In the genomic region with DNA sequence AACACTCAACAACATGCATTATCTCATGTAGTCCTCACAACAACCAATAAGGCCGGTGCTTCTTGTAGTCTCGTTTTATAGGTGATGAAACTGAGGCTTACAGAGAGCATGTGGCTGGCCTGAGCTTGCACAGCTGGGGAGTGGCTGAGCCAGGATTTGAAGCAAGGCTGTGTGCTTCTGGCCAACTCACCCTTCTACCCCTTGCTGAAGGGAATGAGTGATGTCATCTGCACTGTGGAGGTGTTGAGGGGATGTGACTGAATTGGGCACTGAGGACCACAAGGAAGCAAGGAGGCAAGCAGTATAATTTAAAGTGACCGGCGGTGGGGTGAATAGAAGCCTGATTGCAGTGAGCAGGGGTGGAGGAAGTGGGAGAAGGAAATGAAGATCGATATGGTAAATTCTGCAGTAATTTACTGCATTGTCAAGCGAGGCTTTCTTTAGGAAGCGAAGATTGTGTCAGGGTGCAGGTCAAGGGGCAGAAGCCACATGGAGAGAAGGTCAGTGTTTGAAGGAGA, we compare ENCODE assay signal across 2 cellular contexts.
TF ChIP-seq lines count a peak whose summit lies in the region.

No MANE protein-coding gene starts in this region.

TF ChIP-seq in HEK293, 187 proteins besides CTCF, POLR2A, EP300 and RAD21 (continues in another document):
- TF ChIP-seq, protein P1, sequence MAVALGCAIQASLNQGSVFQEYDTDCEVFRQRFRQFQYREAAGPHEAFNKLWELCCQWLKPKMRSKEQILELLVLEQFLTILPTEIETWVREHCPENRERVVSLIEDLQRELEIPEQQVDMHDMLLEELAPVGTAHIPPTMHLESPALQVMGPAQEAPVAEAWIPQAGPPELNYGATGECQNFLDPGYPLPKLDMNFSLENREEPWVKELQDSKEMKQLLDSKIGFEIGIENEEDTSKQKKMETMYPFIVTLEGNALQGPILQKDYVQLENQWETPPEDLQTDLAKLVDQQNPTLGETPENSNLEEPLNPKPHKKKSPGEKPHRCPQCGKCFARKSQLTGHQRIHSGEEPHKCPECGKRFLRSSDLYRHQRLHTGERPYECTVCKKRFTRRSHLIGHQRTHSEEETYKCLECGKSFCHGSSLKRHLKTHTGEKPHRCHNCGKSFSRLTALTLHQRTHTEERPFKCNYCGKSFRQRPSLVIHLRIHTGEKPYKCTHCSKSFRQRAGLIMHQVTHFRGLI (tag by site-specific recombination; IDR thresholded peaks at IDR 0.05), result peak; percentile 49; the same call in 1 of the 2 replicates
- no peak for TF ChIP-seq ZNF19 (tag by site-specific recombination; IDR thresholded peaks at IDR 0.05; ENCODE audit: low read depth)
- peak; percentile 47 for TF ChIP-seq ZBTB48 (tag by site-specific recombination; IDR thresholded peaks at IDR 0.05)
- TF ChIP-seq, protein P2, sequence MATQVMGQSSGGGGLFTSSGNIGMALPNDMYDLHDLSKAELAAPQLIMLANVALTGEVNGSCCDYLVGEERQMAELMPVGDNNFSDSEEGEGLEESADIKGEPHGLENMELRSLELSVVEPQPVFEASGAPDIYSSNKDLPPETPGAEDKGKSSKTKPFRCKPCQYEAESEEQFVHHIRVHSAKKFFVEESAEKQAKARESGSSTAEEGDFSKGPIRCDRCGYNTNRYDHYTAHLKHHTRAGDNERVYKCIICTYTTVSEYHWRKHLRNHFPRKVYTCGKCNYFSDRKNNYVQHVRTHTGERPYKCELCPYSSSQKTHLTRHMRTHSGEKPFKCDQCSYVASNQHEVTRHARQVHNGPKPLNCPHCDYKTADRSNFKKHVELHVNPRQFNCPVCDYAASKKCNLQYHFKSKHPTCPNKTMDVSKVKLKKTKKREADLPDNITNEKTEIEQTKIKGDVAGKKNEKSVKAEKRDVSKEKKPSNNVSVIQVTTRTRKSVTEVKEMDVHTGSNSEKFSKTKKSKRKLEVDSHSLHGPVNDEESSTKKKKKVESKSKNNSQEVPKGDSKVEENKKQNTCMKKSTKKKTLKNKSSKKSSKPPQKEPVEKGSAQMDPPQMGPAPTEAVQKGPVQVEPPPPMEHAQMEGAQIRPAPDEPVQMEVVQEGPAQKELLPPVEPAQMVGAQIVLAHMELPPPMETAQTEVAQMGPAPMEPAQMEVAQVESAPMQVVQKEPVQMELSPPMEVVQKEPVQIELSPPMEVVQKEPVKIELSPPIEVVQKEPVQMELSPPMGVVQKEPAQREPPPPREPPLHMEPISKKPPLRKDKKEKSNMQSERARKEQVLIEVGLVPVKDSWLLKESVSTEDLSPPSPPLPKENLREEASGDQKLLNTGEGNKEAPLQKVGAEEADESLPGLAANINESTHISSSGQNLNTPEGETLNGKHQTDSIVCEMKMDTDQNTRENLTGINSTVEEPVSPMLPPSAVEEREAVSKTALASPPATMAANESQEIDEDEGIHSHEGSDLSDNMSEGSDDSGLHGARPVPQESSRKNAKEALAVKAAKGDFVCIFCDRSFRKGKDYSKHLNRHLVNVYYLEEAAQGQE (tag by site-specific recombination; IDR thresholded peaks at IDR 0.05), result no peak
- TF ChIP-seq ZSCAN16 (tag by site-specific recombination; IDR thresholded peaks at IDR 0.05), result no peak
- no peak for TF ChIP-seq ZBTB21 (tag by site-specific recombination; IDR thresholded peaks at IDR 0.05)
- TF ChIP-seq, protein P3, sequence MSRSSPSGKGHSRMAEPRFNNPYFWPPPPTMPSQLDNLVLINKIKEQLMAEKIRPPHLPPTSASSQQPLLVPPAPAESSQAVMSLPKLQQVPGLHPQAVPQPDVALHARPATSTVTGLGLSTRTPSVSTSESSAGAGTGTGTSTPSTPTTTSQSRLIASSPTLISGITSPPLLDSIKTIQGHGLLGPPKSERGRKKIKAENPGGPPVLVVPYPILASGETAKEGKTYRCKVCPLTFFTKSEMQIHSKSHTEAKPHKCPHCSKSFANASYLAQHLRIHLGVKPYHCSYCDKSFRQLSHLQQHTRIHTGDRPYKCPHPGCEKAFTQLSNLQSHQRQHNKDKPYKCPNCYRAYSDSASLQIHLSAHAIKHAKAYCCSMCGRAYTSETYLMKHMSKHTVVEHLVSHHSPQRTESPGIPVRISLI (tag by site-specific recombination; IDR thresholded peaks at IDR 0.05), result no peak
- peak; percentile 48; the same call in 1 of the 2 replicates for TF ChIP-seq ZFHX2 (tag by site-specific recombination; conservative IDR thresholded peaks at IDR 0.05)
- no peak for TF ChIP-seq ZNF211 (tag by site-specific recombination; IDR thresholded peaks at IDR 0.05; ENCODE audit: low read depth)
- no peak for TF ChIP-seq ZNF214 (tag by site-specific recombination; IDR thresholded peaks at IDR 0.05; ENCODE audit: borderline replicate concordance)
- TF ChIP-seq, protein P4, sequence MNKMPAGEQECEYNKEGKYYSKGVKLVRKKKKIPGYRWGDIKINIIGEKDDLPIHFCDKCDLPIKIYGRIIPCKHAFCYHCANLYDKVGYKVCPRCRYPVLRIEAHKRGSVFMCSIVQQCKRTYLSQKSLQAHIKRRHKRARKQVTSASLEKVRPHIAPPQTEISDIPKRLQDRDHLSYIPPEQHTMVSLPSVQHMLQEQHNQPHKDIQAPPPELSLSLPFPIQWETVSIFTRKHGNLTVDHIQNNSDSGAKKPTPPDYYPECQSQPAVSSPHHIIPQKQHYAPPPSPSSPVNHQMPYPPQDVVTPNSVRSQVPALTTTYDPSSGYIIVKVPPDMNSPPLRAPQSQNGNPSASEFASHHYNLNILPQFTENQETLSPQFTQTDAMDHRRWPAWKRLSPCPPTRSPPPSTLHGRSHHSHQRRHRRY (tag by site-specific recombination; IDR thresholded peaks at IDR 0.05), result no peak
- TF ChIP-seq KLF10 (tag by site-specific recombination; IDR thresholded peaks at IDR 0.05), result no peak
- TF ChIP-seq, protein P5, sequence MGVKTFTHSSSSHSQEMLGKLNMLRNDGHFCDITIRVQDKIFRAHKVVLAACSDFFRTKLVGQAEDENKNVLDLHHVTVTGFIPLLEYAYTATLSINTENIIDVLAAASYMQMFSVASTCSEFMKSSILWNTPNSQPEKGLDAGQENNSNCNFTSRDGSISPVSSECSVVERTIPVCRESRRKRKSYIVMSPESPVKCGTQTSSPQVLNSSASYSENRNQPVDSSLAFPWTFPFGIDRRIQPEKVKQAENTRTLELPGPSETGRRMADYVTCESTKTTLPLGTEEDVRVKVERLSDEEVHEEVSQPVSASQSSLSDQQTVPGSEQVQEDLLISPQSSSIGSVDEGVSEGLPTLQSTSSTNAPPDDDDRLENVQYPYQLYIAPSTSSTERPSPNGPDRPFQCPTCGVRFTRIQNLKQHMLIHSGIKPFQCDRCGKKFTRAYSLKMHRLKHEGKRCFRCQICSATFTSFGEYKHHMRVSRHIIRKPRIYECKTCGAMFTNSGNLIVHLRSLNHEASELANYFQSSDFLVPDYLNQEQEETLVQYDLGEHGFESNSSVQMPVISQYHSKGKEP (tag by site-specific recombination; IDR thresholded peaks at IDR 0.05), result no peak
- no peak for TF ChIP-seq REPIN1 (tag by site-specific recombination; IDR thresholded peaks at IDR 0.05; ENCODE audit: low read depth)

TF ChIP-seq in H1, 55 proteins besides CTCF, POLR2A, EP300 and RAD21:
- TF ChIP-seq KDM5A (IDR thresholded peaks at IDR 0.05; ENCODE audit: low read length), result no peak
- TF ChIP-seq, protein P6, sequence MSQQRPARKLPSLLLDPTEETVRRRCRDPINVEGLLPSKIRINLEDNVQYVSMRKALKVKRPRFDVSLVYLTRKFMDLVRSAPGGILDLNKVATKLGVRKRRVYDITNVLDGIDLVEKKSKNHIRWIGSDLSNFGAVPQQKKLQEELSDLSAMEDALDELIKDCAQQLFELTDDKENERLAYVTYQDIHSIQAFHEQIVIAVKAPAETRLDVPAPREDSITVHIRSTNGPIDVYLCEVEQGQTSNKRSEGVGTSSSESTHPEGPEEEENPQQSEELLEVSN (IDR thresholded peaks at IDR 0.05), result peak; percentile 37; the same call in 1 of the 2 replicates
